ENCODE assay signal across 20 cellular contexts in the genomic region with DNA sequence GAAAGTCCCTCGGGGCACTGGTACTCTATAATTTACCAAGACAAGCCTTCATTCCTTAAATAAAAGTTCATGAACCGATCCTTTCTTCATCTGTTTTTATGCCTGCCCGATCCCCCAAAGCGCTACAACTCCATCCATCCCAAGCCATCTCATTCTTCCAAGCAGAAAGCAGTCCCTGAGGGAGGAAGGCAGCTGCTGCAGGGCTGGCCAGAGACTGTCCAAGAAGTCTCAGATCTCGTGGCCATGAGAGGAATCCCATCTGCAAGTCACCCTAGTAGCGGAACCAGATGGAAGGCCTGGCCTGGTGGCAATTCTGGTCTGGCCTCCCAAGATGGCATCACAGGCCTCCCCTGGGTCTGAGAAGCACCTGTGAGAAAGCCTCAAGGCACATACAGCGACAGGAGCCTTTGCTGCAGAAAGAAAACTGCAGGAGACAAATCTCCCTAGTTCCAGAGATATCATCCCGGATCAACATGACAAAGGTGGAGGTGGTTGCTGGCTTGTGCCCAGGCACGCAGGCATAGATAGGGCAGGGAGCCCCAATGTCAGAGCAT.
DNase-seq lines count a peak whose midpoint lies in the region; ATAC-seq and TF ChIP-seq lines count a peak whose summit lies in the region.
"Had no signal": no experiment of that assay in that cellular context is flagged by ENCODE, and none has a peak within 500 bp of the region (broad histone marks: within the 10 kb centered on the region; RNA-seq: fewer than 3 reads in every experiment).

No MANE protein-coding gene starts in this region.

- no peak for DNase-seq in activated CD4-positive, alpha-beta T cell treated with anti-CD3 and anti-CD28 coated beads, Interleukin-2, amount 10 ng/mL, durations not matched to agents 7 days and 5 days
- DNase-seq in activated CD4-positive, alpha-beta T cell treated with anti-CD3 and anti-CD28 coated beads, Interleukin-2, amount 10 ng/mL, durations not matched to agents 24 days and 14 days = no peak
- no peak for DNase-seq in T-cell
- peak; percentile 8 for DNase-seq in iPS-NIHi11 (ENCODE audit: low spot score)
- DNase-seq in smooth muscle cell (lab: John Stamatoyannopoulos, UW; ENCODE audit: unreplicated experiment) = no peak
- DNase-seq in GM23248 = no peak
- no peak for DNase-seq in NCI-H1930 (lab: John Stamatoyannopoulos, UW)
- no peak for DNase-seq in EL
- DNase-seq: activated CD4-positive, alpha-beta T cell treated with anti-CD3 and anti-CD28 coated beads, Interleukin-2, amount 50 U/mL, for 48 hours; activated gamma-delta T cell treated with Interleukin-2 at 50 U/mL for 16 hours; adrenal gland; KG1; NCI-H1694; NCI-H526; stimulated activated CD4-positive, alpha-beta T cell treated with anti-CD3 and anti-CD28 coated beads, Interleukin-2, amount 100 ng/mL, for 48 hours; WERI-Rb-1 had no signal

- H3K9me2 ChIP-seq in GM23248 (ENCODE audit: insufficient read depth) = no peaks in the 10 kb centered on the region

- TF ChIP-seq CTCF in smooth muscle cell (IDR thresholded peaks at IDR 0.05; ENCODE audit: borderline replicate concordance, insufficient read depth, poor library complexity, severe bottlenecking) = no peak

- no peaks in the 10 kb centered on the region for H3K36me3 ChIP-seq in smooth muscle cell (ENCODE audit: low read depth)
- no peaks in the 10 kb centered on the region for H3K36me3 ChIP-seq in GM23248 (ENCODE audit: low read depth)
- H3K36me3 ChIP-seq: adrenal gland, gastroesophageal sphincter, neutrophil, thoracic aorta, WERI-Rb-1 had no signal

- no peaks in the 10 kb centered on the region for H3K9me3 Mint-ChIP-seq in activated CD4-positive, alpha-beta T cell treated with anti-CD3 and anti-CD28 coated beads, Interleukin-2, amount 10 ng/mL, durations not matched to agents 7 days and 5 days
- H3K9me3 Mint-ChIP-seq in activated CD4-positive, alpha-beta T cell treated with anti-CD3 and anti-CD28 coated beads, Interleukin-2, amount 10 ng/mL, durations not matched to agents 24 days and 14 days = no peaks in the 10 kb centered on the region
- H3K9me3 Mint-ChIP-seq in T-cell = no peaks in the 10 kb centered on the region

- WGBS in smooth muscle cell (ENCODE audit: low lambda C conversion rate) = 25% methylated on average over 9 of the region's 9 CpGs
- 76 to 78% methylated on average over 8 to 9 of the region's 9 CpGs for WGBS in GM23248 (ENCODE audit: low coverage in 1 of 2, low lambda C conversion rate in 2 of 2, missing lambda C conversion rate in 2 of 2), 2 experiments

- H3K27ac Mint-ChIP-seq in activated CD4-positive, alpha-beta T cell treated with anti-CD3 and anti-CD28 coated beads, Interleukin-2, amount 10 ng/mL, durations not matched to agents 7 days and 5 days = peak overlapping the region; percentile 57
- H3K27ac Mint-ChIP-seq in activated CD4-positive, alpha-beta T cell treated with anti-CD3 and anti-CD28 coated beads, Interleukin-2, amount 10 ng/mL, durations not matched to agents 24 days and 14 days = no peak overlapping the region
- no peak overlapping the region for H3K27ac Mint-ChIP-seq in T-cell

- H3K27me3 ChIP-seq in smooth muscle cell (ENCODE audit: low read depth) (no peaks in the 10 kb centered on the region), GM23248 (replicated peaks; ENCODE audit: insufficient read depth) (no peaks in the 10 kb centered on the region; the same call in 1 of the 2 replicates)
- H3K27me3 ChIP-seq: gastroesophageal sphincter had no signal

- peaks cover 14% of the 10 kb centered on the region for H3K4me1 Mint-ChIP-seq in activated CD4-positive, alpha-beta T cell treated with anti-CD3 and anti-CD28 coated beads, Interleukin-2, amount 10 ng/mL, durations not matched to agents 7 days and 5 days
- H3K4me1 Mint-ChIP-seq in activated CD4-positive, alpha-beta T cell treated with anti-CD3 and anti-CD28 coated beads, Interleukin-2, amount 10 ng/mL, durations not matched to agents 24 days and 14 days = peaks cover 16% of the 10 kb centered on the region
- peaks cover 6 to 15% (median 12%) of the 10 kb centered on the region in 3 donors for H3K4me1 Mint-ChIP-seq in T-cell

- no peaks in the 10 kb centered on the region for H3K36me3 Mint-ChIP-seq in activated CD4-positive, alpha-beta T cell treated with anti-CD3 and anti-CD28 coated beads, Interleukin-2, amount 10 ng/mL, durations not matched to agents 7 days and 5 days (ENCODE audit: low read depth)
- H3K36me3 Mint-ChIP-seq in activated CD4-positive, alpha-beta T cell treated with anti-CD3 and anti-CD28 coated beads, Interleukin-2, amount 10 ng/mL, durations not matched to agents 24 days and 14 days (ENCODE audit: low read depth) = no peaks in the 10 kb centered on the region
- no peaks in the 10 kb centered on the region for H3K36me3 Mint-ChIP-seq in T-cell

- in situ Hi-C loops in GM23248 (cut with MboI) = no loop called here

- H3K4me3 ChIP-seq in smooth muscle cell (no peak overlapping the region), GM23248 (no peak overlapping the region)
- H3K4me3 ChIP-seq: adrenal gland, gastroesophageal sphincter, thoracic aorta had no signal

- no peak overlapping the region for H2AFZ ChIP-seq in smooth muscle cell (ENCODE audit: low read depth)
- no peak overlapping the region for H2AFZ ChIP-seq in GM23248

- peaks cover 30% of the 10 kb centered on the region for H3F3A ChIP-seq in smooth muscle cell (ENCODE audit: low read depth)
- H3F3A ChIP-seq in GM23248 (ENCODE audit: insufficient read depth) = no peaks in the 10 kb centered on the region

- peaks cover 43% of the 10 kb centered on the region for H3K4me1 ChIP-seq in smooth muscle cell (ENCODE audit: low read depth)
- no peaks in the 10 kb centered on the region for H3K4me1 ChIP-seq in GM23248 (ENCODE audit: insufficient read depth)
- H3K4me1 ChIP-seq: adrenal gland had no signal

- H3K9ac ChIP-seq in smooth muscle cell (ENCODE audit: low read depth) (no peak overlapping the region), GM23248 (no peak overlapping the region)

- no peak overlapping the region for H3K4me3 Mint-ChIP-seq in activated CD4-positive, alpha-beta T cell treated with anti-CD3 and anti-CD28 coated beads, Interleukin-2, amount 10 ng/mL, durations not matched to agents 7 days and 5 days
- H3K4me3 Mint-ChIP-seq in activated CD4-positive, alpha-beta T cell treated with anti-CD3 and anti-CD28 coated beads, Interleukin-2, amount 10 ng/mL, durations not matched to agents 24 days and 14 days = no peak overlapping the region
- H3K4me3 Mint-ChIP-seq in T-cell = peak overlapping the region in 2 of 3 donors; percentile 24 to 71

- H3K4me2 ChIP-seq in smooth muscle cell (peak overlapping the region; percentile 86), GM23248 (ENCODE audit: unreplicated experiment) (no peak overlapping the region)

- H3K27ac ChIP-seq in smooth muscle cell (ENCODE audit: low read depth) (peak overlapping the region; percentile 1), GM23248 (no peak overlapping the region)
- H3K27ac ChIP-seq: 22Rv1, adrenal gland, gastroesophageal sphincter, neutrophil, thoracic aorta, WERI-Rb-1 had no signal

- ATAC-seq in T-cell (replicated peaks in 1 of 4) = no peak
- ATAC-seq: gastroesophageal sphincter had no signal

- CTCF ChIA-PET in activated CD4-positive, alpha-beta T cell treated with anti-CD3 and anti-CD28 coated beads, Interleukin-2, amount 10 ng/mL, durations not matched to agents 7 days and 5 days (lab: Charles Lee) = interaction anchor here (0.7 to 1.1 kb wide), 2 partner anchors 33 to 39 kb away, joined by 3 read pairs; no protein-coding TSS in a partner anchor
- CTCF ChIA-PET in T-cell (lab: Charles Lee) = no interaction called here

- no peaks in the 10 kb centered on the region for H3K79me2 ChIP-seq in smooth muscle cell (ENCODE audit: low read depth)
- no peaks in the 10 kb centered on the region for H3K79me2 ChIP-seq in GM23248 (ENCODE audit: insufficient read depth)

- H3K9me3 ChIP-seq in smooth muscle cell (replicated peaks; ENCODE audit: low read depth) = no peaks in the 10 kb centered on the region
- no peaks in the 10 kb centered on the region for H3K9me3 ChIP-seq in GM23248 (ENCODE audit: low read depth)
- H3K9me3 ChIP-seq: adrenal gland, gastroesophageal sphincter, neutrophil, thoracic aorta had no signal

- intact Hi-C loops in activated CD4-positive, alpha-beta T cell treated with anti-CD3 and anti-CD28 coated beads, Interleukin-2, amount 10 ng/mL, durations not matched to agents 24 days and 14 days (cut with micrococcal nuclease) = loop anchor here (10.0 kb wide), 1 partner anchor 269 kb away; no protein-coding TSS in a partner anchor

- H3K27me3 Mint-ChIP-seq in activated CD4-positive, alpha-beta T cell treated with anti-CD3 and anti-CD28 coated beads, Interleukin-2, amount 10 ng/mL, durations not matched to agents 7 days and 5 days = peaks cover 39% of the 10 kb centered on the region
- peaks cover 24% of the 10 kb centered on the region for H3K27me3 Mint-ChIP-seq in activated CD4-positive, alpha-beta T cell treated with anti-CD3 and anti-CD28 coated beads, Interleukin-2, amount 10 ng/mL, durations not matched to agents 24 days and 14 days
- H3K27me3 Mint-ChIP-seq in T-cell = peaks cover 29 to 47% of the 10 kb centered on the region in 2 donors

- no peaks in the 10 kb centered on the region for H4K20me1 ChIP-seq in smooth muscle cell (ENCODE audit: low read depth)
- no peaks in the 10 kb centered on the region for H4K20me1 ChIP-seq in GM23248 (ENCODE audit: insufficient read depth)

- POLR2A ChIA-PET in activated CD4-positive, alpha-beta T cell treated with anti-CD3 and anti-CD28 coated beads, Interleukin-2, amount 10 ng/mL, durations not matched to agents 7 days and 5 days (lab: Charles Lee) = no interaction called here
- POLR2A ChIA-PET in T-cell (lab: Charles Lee) = no interaction called here

Comparison
In these comparisons a context has a peak if more than half of its experiments do, and no peak if none do; other contexts are left out.
1. H3K4me3 Mint-ChIP-seq: peak in T-cell (2 of 3); none in activated CD4-positive, alpha-beta T cell treated with anti-CD3 and anti-CD28 coated beads, Interleukin-2, amount 10 ng/mL, durations not matched to agents 7 days and 5 days (single experiment) and activated CD4-positive, alpha-beta T cell treated with anti-CD3 and anti-CD28 coated beads, Interleukin-2, amount 10 ng/mL, durations not matched to agents 24 days and 14 days (single experiment).